ENCODE assay signal across 2 cellular contexts in genomic region chr16:75301804-75302203, GRCh38.
TF ChIP-seq lines count a peak whose summit lies in the region.

No MANE protein-coding gene starts in this region.

TF ChIP-seq in IMR-90, 13 proteins besides CTCF, POLR2A, EP300 and RAD21:
- TF ChIP-seq RFX5 (IDR thresholded peaks at IDR 0.05; ENCODE audit: low read depth, low read length) = no peak
- no peak for TF ChIP-seq BHLHE40 (IDR thresholded peaks at IDR 0.05; ENCODE audit: low read depth, low read length)
- TF ChIP-seq CEBPB (IDR thresholded peaks at IDR 0.05; ENCODE audit: low read depth, low read length) = no peak
- no peak for TF ChIP-seq ELK1 (IDR thresholded peaks at IDR 0.05; ENCODE audit: borderline replicate concordance, low read depth, low read length)
- TF ChIP-seq RCOR1 (IDR thresholded peaks at IDR 0.05; ENCODE audit: insufficient replicate concordance, low read length) = no peak
- TF ChIP-seq MXI1 (IDR thresholded peaks at IDR 0.05; ENCODE audit: borderline replicate concordance, low read depth, low read length) = no peak
- no peak for TF ChIP-seq MAZ (IDR thresholded peaks at IDR 0.05; ENCODE audit: borderline replicate concordance, low read depth, low read length)
- TF ChIP-seq NFE2L2 (IDR thresholded peaks at IDR 0.05; ENCODE audit: low read depth, low read length) = no peak
- TF ChIP-seq CHD1 (IDR thresholded peaks at IDR 0.05; ENCODE audit: low read depth, low read length) = no peak
- TF ChIP-seq USF2 (IDR thresholded peaks at IDR 0.05; ENCODE audit: low read depth, low read length) = no peak
- TF ChIP-seq FOS (IDR thresholded peaks at IDR 0.05; ENCODE audit: low read depth, low read length) = no peak
- TF ChIP-seq MAFK (IDR thresholded peaks at IDR 0.05; ENCODE audit: low read depth, low read length) = no peak
- TF ChIP-seq SMC3 (IDR thresholded peaks at IDR 0.05; ENCODE audit: low read depth, low read length) = no peak
TF ChIP-seq in IMR-90: peak in this region for 0.

TF ChIP-seq in GM23338, 12 proteins besides CTCF, POLR2A, EP300 and RAD21:
- TF ChIP-seq REST (IDR thresholded peaks at IDR 0.05; ENCODE audit: unreplicated experiment) (no peak), EZH2phosphoT487 (IDR thresholded peaks at IDR 0.05; ENCODE audit: unreplicated experiment) (no peak), ZNF114 (CRISPR knock-in tag; IDR thresholded peaks at IDR 0.05) (no peak), CREB1 (CRISPR knock-in tag; IDR thresholded peaks at IDR 0.05; ENCODE audit: low read depth) (no peak), POLR2AphosphoS5 (IDR thresholded peaks at IDR 0.05; ENCODE audit: low read depth) (no peak), ZNF331 (CRISPR knock-in tag; IDR thresholded peaks at IDR 0.05; ENCODE audit: low read depth) (no peak), EZH2 (IDR thresholded peaks at IDR 0.05; ENCODE audit: low read depth, unreplicated experiment) (no peak)
